14 cellular contexts compared by ENCODE assay signal in genomic region chr21:35649186-35649585, GRCh38.
DNase-seq lines count a peak whose midpoint lies in the region; ATAC-seq and TF ChIP-seq lines count a peak whose summit lies in the region.
"Had no signal": no experiment of that assay in that cellular context is flagged by ENCODE, and none has a peak within 500 bp of the region (broad histone marks: within the 10 kb centered on the region; RNA-seq: fewer than 3 reads in every experiment).

No MANE protein-coding gene starts in this region.

- no peak overlapping the region for H2AK5ac ChIP-seq in IMR-90 (ENCODE audit: low read depth, low read length)

- no peaks in the 10 kb centered on the region for H3K9me3 Mint-ChIP-seq in activated T-helper 2 cell treated with anti-CD3 and anti-CD28 coated beads, Interferon-gamma antibody, Interleukin-2, Interleukin-4, amounts not matched to agents 10 μg/mL and 5 μg/mL and 100 μg/mL, durations not matched to agents 14 hours and 24 hours and 36 hours

- H3K9ac ChIP-seq in IMR-90 (ENCODE audit: low read depth, low read length) (no peak overlapping the region), colonic mucosa (ENCODE audit: low read depth in 2 of 2, low read length in 2 of 2) (no peak overlapping the region)
- H3K9ac ChIP-seq: BLaER1 treated with 17β-estradiol and CSF1 and Interleukin-3, amounts not matched to agents 10 nM and 100 nM had no signal

- peaks cover 7% of the 10 kb centered on the region; the same call in 1 of the 2 replicates for H3K9me1 ChIP-seq in IMR-90 (ENCODE audit: insufficient read depth, low read length)

- no peak overlapping the region for H3K27ac Mint-ChIP-seq in activated T-helper 2 cell treated with anti-CD3 and anti-CD28 coated beads, Interferon-gamma antibody, Interleukin-2, Interleukin-4, amounts not matched to agents 10 μg/mL and 5 μg/mL and 100 μg/mL, durations not matched to agents 14 hours and 24 hours and 36 hours
- H3K27ac Mint-ChIP-seq: brain, IgD-negative memory B cell had no signal

- in situ Hi-C loops in IMR-90 (cut with MboI; ENCODE audit: low sequenced_read_pairs) = no loop called here

- no peak overlapping the region for H3K14ac ChIP-seq in IMR-90 (replicated peaks; ENCODE audit: low read depth, low read length)

- no peak overlapping the region for H2AK9ac ChIP-seq in IMR-90 (replicated peaks; ENCODE audit: low read depth, low read length, poor library complexity)

- no peak overlapping the region for H3K56ac ChIP-seq in IMR-90 (ENCODE audit: extremely low read depth, insufficient read depth, low read length)

- H3K27me3 ChIP-seq in IMR-90 (ENCODE audit: control insufficient read depth, insufficient read depth, low read length) = no peaks in the 10 kb centered on the region
- H3K27me3 ChIP-seq in hepatocyte = peaks cover 3% of the 10 kb centered on the region
- no peaks in the 10 kb centered on the region for H3K27me3 ChIP-seq in colonic mucosa
- H3K27me3 ChIP-seq: BLaER1 treated with 17β-estradiol and CSF1 and Interleukin-3, amounts not matched to agents 10 nM and 100 nM had no signal

- TF ChIP-seq RAD21 in IMR-90 (IDR thresholded peaks at IDR 0.05; ENCODE audit: low read length) = no peak

- H2BK120ac ChIP-seq in IMR-90 (ENCODE audit: low read depth, low read length) = 0 out of 2 replicates have a peak overlapping the region, but pooled peaks have one; percentile 18

- BruUV-seq in IMR-90 (replicated peaks; lab: Mats Ljungman, UMichigan) = no TSS peak

- H3K27ac ChIP-seq in IMR-90 (ENCODE audit: insufficient read depth, low read length) (no peak overlapping the region), hepatocyte (no peak overlapping the region), colonic mucosa (no peak overlapping the region)
- H3K27ac ChIP-seq: BLaER1 treated with 17β-estradiol and CSF1 and Interleukin-3, amounts not matched to agents 10 nM and 100 nM; left ventricle myocardium inferior; SK-N-MC had no signal

- no CpG with 5 or more reads among the region's 4 CpGs for WGBS in IMR-90 (ENCODE audit: extremely low coverage in 2 of 2, insufficient read length in 1 of 2), 2 experiments
- 38% methylated on average over 4 of the region's 4 CpGs for WGBS in hepatocyte (ENCODE audit: low lambda C conversion rate, missing lambda C conversion rate)

- H3K36me3 Mint-ChIP-seq in activated T-helper 2 cell treated with anti-CD3 and anti-CD28 coated beads, Interferon-gamma antibody, Interleukin-2, Interleukin-4, amounts not matched to agents 10 μg/mL and 5 μg/mL and 100 μg/mL, durations not matched to agents 14 hours and 24 hours and 36 hours (ENCODE audit: low read depth) = no peaks in the 10 kb centered on the region
- H3K36me3 Mint-ChIP-seq: brain had no signal

- H3K4ac ChIP-seq in IMR-90 (ENCODE audit: low read depth, low read length) = no peak overlapping the region; the same call in 1 of the 2 replicates

- no peak overlapping the region for H2BK15ac ChIP-seq in IMR-90 (ENCODE audit: low read depth, low read length)

- peak overlapping the region; percentile 74 for H2AFZ ChIP-seq in IMR-90 (replicated peaks; ENCODE audit: low read length, poor library complexity)
- H2AFZ ChIP-seq in hepatocyte = no peak overlapping the region

- H3K4me1 ChIP-seq in IMR-90 (ENCODE audit: control insufficient read depth, insufficient read depth, low read length) = peaks cover 8% of the 10 kb centered on the region
- H3K4me1 ChIP-seq in hepatocyte (ENCODE audit: insufficient read depth) = peaks cover 3% of the 10 kb centered on the region
- H3K4me1 ChIP-seq in colonic mucosa = no peaks in the 10 kb centered on the region
- H3K4me1 ChIP-seq: left ventricle myocardium inferior had no signal

- H3K36me3 ChIP-seq in IMR-90 (ENCODE audit: control insufficient read depth, insufficient read depth, low read length) (no peaks in the 10 kb centered on the region), hepatocyte (replicated peaks; ENCODE audit: insufficient read depth, low read depth) (no peaks in the 10 kb centered on the region), colonic mucosa (no peaks in the 10 kb centered on the region)
- H3K36me3 ChIP-seq: BLaER1 treated with 17β-estradiol and CSF1 and Interleukin-3, amounts not matched to agents 10 nM and 100 nM; left ventricle myocardium inferior had no signal

- peak overlapping the region; percentile 55; the same call in 1 of the 2 replicates for H3K4me2 ChIP-seq in IMR-90 (ENCODE audit: low read depth, low read length)
- no peak overlapping the region for H3K4me2 ChIP-seq in hepatocyte
- H3K4me2 ChIP-seq: BLaER1 treated with 17β-estradiol and CSF1 and Interleukin-3, amounts not matched to agents 10 nM and 100 nM had no signal

- no peak overlapping the region for H4K91ac ChIP-seq in IMR-90 (ENCODE audit: insufficient read depth, low read depth, low read length)

- dilution Hi-C loops in IMR-90 (cut with HindIII; ENCODE audit: low sequenced_read_pairs, unreplicated experiment) = no loop called here

- no peak overlapping the region for H3K4me3 Mint-ChIP-seq in activated T-helper 2 cell treated with anti-CD3 and anti-CD28 coated beads, Interferon-gamma antibody, Interleukin-2, Interleukin-4, amounts not matched to agents 10 μg/mL and 5 μg/mL and 100 μg/mL, durations not matched to agents 14 hours and 24 hours and 36 hours (ENCODE audit: low read depth)
- H3K4me3 Mint-ChIP-seq: brain, IgD-negative memory B cell had no signal

- H4K20me1 ChIP-seq in IMR-90 (ENCODE audit: insufficient read depth, low read length) (no peaks in the 10 kb centered on the region), hepatocyte (ENCODE audit: insufficient read depth, poor library complexity, severe bottlenecking) (no peaks in the 10 kb centered on the region)
- H4K20me1 ChIP-seq: BLaER1 treated with 17β-estradiol and CSF1 and Interleukin-3, amounts not matched to agents 10 nM and 100 nM had no signal

- no peaks in the 10 kb centered on the region for H3K9me2 ChIP-seq in hepatocyte (replicated peaks; ENCODE audit: insufficient read depth)

- peak; percentile 7 for DNase-seq in AG09319 (ENCODE audit: extremely low read depth, low read depth)
- DNase-seq in IMR-90 = peak; percentile 70
- peak; percentile 55 for DNase-seq in amniotic epithelial cell (ENCODE audit: low read depth)
- DNase-seq in hepatocyte (ENCODE audit: low spot score) = peak; percentile 8
- DNase-seq in colonic mucosa = no peak
- no peak for DNase-seq in epidermal melanocyte (ENCODE audit: insufficient read length, low spot score)
- no peak for DNase-seq in activated T-helper 2 cell treated with anti-CD3 and anti-CD28 coated beads, Interferon-gamma antibody, Interleukin-2, Interleukin-4, amounts not matched to agents 10 μg/mL and 5 μg/mL and 100 μg/mL, durations not matched to agents 14 hours and 24 hours and 36 hours (ENCODE audit: low spot score)
- DNase-seq: activated T-cell treated with anti-CD3 and anti-CD28 coated beads, Interleukin-2, amount 50 U/mL, for 48 hours; left ventricle myocardium inferior had no signal

- TF ChIP-seq CTCF in AG09319 (IDR thresholded peaks at IDR 0.05; ENCODE audit: low read depth, low read length) (no peak), IMR-90 (conservative IDR thresholded peaks at IDR 0.05; ENCODE audit: low read depth, low read length) (no peak), hepatocyte (IDR thresholded peaks at IDR 0.05; ENCODE audit: poor library complexity) (no peak), colonic mucosa (IDR thresholded peaks at IDR 0.05) (no peak)

- ATAC-seq in IMR-90 (ENCODE audit: low read depth) (peak; percentile 93), HG02798 (IDR thresholded peaks at IDR 0.05; ENCODE audit: poor library complexity, unreplicated experiment) (no peak)

- no peak overlapping the region for H4K5ac ChIP-seq in IMR-90 (ENCODE audit: low read depth, low read length)

- no peaks in the 10 kb centered on the region for H3K79me2 ChIP-seq in hepatocyte

- CTCF ChIA-PET in IMR-90 (lab: Yijun Ruan, JAX) = no interaction called here

- POLR2A ChIA-PET in IMR-90 (lab: Charles Lee; ENCODE audit: unreplicated experiment) = no interaction called here

- H3K4me1 Mint-ChIP-seq in activated T-helper 2 cell treated with anti-CD3 and anti-CD28 coated beads, Interferon-gamma antibody, Interleukin-2, Interleukin-4, amounts not matched to agents 10 μg/mL and 5 μg/mL and 100 μg/mL, durations not matched to agents 14 hours and 24 hours and 36 hours (ENCODE audit: low read depth) = no peaks in the 10 kb centered on the region
- H3K4me1 Mint-ChIP-seq: brain had no signal

- H2BK20ac ChIP-seq in IMR-90 (ENCODE audit: low read depth, low read length) = 0 out of 2 replicates have a peak overlapping the region, but pooled peaks have one; percentile 23

- intact Hi-C loops in IMR-90 (cut with micrococcal nuclease) (loop anchor here (10.0 kb wide), 1 partner anchor 904 kb away; no protein-coding TSS in a partner anchor), colonic mucosa (cut with DNase I) (no loop called here)
- intact Hi-C loops in activated T-helper 2 cell treated with anti-CD3 and anti-CD28 coated beads, Interferon-gamma antibody, Interleukin-2, Interleukin-4, amounts not matched to agents 10 μg/mL and 5 μg/mL and 100 μg/mL, durations not matched to agents 14 hours and 24 hours and 36 hours (cut with micrococcal nuclease) = no loop called here

- H3K79me1 ChIP-seq in IMR-90 (ENCODE audit: low read depth in 1 of 2, low read length in 2 of 2) = no peaks in the 10 kb centered on the region

- no peak overlapping the region; the same call in 1 of the 2 replicates for H3K18ac ChIP-seq in IMR-90 (ENCODE audit: low read depth, low read length)

- H3K4me3 ChIP-seq in IMR-90 (ENCODE audit: insufficient read depth, low read depth, low read length) (no peak overlapping the region), hepatocyte (no peak overlapping the region), colonic mucosa (no peak overlapping the region)
- H3K4me3 ChIP-seq: BLaER1 treated with 17β-estradiol and CSF1 and Interleukin-3, amounts not matched to agents 10 nM and 100 nM; left ventricle myocardium inferior; SK-N-MC had no signal

- no peak for TF ChIP-seq POLR2A in IMR-90 (IDR thresholded peaks at IDR 0.05; ENCODE audit: low read depth, low read length)

- H3K23ac ChIP-seq in IMR-90 (ENCODE audit: low read depth, low read length) = no peak overlapping the region

- H2BK5ac ChIP-seq in IMR-90 (ENCODE audit: low read depth, low read length, poor library complexity, severe bottlenecking) = no peak overlapping the region

- peak overlapping the region in 1 of 2 experiments; percentile 21; a peak in 1 of 4 replicates for H4K8ac ChIP-seq in IMR-90 (ENCODE audit: low read depth in 2 of 2, low read length in 2 of 2)

- H3K9me3 ChIP-seq in IMR-90 (ENCODE audit: control insufficient read depth, insufficient read depth, low read length) = no peaks in the 10 kb centered on the region
- no peaks in the 10 kb centered on the region for H3K9me3 ChIP-seq in hepatocyte (ENCODE audit: low read depth)
- H3K9me3 ChIP-seq in colonic mucosa = no peaks in the 10 kb centered on the region
- H3K9me3 ChIP-seq: BLaER1 treated with 17β-estradiol and CSF1 and Interleukin-3, amounts not matched to agents 10 nM and 100 nM; left ventricle myocardium inferior had no signal

- peaks cover 37% of the 10 kb centered on the region for H3K27me3 Mint-ChIP-seq in activated T-helper 2 cell treated with anti-CD3 and anti-CD28 coated beads, Interferon-gamma antibody, Interleukin-2, Interleukin-4, amounts not matched to agents 10 μg/mL and 5 μg/mL and 100 μg/mL, durations not matched to agents 14 hours and 24 hours and 36 hours (ENCODE audit: low read depth)

TF ChIP-seq in IMR-90, 13 proteins besides CTCF, POLR2A, EP300 and RAD21 (continues in another document):
- no peak for TF ChIP-seq FOS (IDR thresholded peaks at IDR 0.05; ENCODE audit: low read depth, low read length)

Comparison
In these comparisons a context has a peak if more than half of its experiments do, and no peak if none do; other contexts are left out.
1. DNase-seq: peak in AG09319 (single experiment), IMR-90 (single experiment), amniotic epithelial cell (single experiment) and hepatocyte (single experiment); none in colonic mucosa (single experiment), epidermal melanocyte (single experiment) and activated T-helper 2 cell treated with anti-CD3 and anti-CD28 coated beads, Interferon-gamma antibody, Interleukin-2, Interleukin-4, amounts not matched to agents 10 μg/mL and 5 μg/mL and 100 μg/mL, durations not matched to agents 14 hours and 24 hours and 36 hours (single experiment).